In genomic region chr15:69755571-69756310, GRCh38 we compare ENCODE assay signal across 9 cellular contexts.
DNase-seq lines count a peak whose midpoint lies in the region; ATAC-seq and TF ChIP-seq lines count a peak whose summit lies in the region.
"Had no signal": no experiment of that assay in that cellular context is flagged by ENCODE, and none has a peak within 500 bp of the region (broad histone marks: within the 10 kb centered on the region; RNA-seq: fewer than 3 reads in every experiment).

No MANE protein-coding gene starts in this region.

- POLR2A ChIA-PET in PC-9 (lab: Charles Lee; ENCODE audit: unreplicated experiment): no interaction called here

- no peaks in the 10 kb centered on the region for H3K36me3 ChIP-seq in PC-9 (ENCODE audit: low read depth)

- H3K27me3 ChIP-seq in PC-9 (ENCODE audit: insufficient read depth, low read depth): no peaks in the 10 kb centered on the region

- CTCF ChIA-PET in PC-9 (lab: Charles Lee): no interaction called here

- peak overlapping the region; percentile 58 for H3K4me3 Mint-ChIP-seq in T-helper 1 cell treated with Interleukin-12 subunit alpha and Interleukin-12 subunit beta and Interleukin-4 antibody, amounts not matched to agents 30 μg/mL and 1 μg/mL, for 36 hours
- H3K4me3 Mint-ChIP-seq in activated naive CD8-positive, alpha-beta T cell treated with anti-CD3 and anti-CD28 coated beads, Interleukin-2, amount 50 U/mL, for 24 hours: peak overlapping the region; percentile 59

- TF ChIP-seq CTCF in PC-9 (conservative IDR thresholded peaks at IDR 0.05): no peak

- H3K9me2 ChIP-seq in PC-9 (ENCODE audit: insufficient read depth): no peaks in the 10 kb centered on the region

- H3K4me3 ChIP-seq in PC-9: no peak overlapping the region

- H3K4me1 Mint-ChIP-seq in T-helper 1 cell treated with Interleukin-12 subunit alpha and Interleukin-12 subunit beta and Interleukin-4 antibody, amounts not matched to agents 30 μg/mL and 1 μg/mL, for 36 hours (ENCODE audit: low read depth): peaks cover 62% of the 10 kb centered on the region
- H3K4me1 Mint-ChIP-seq in activated naive CD8-positive, alpha-beta T cell treated with anti-CD3 and anti-CD28 coated beads, Interleukin-2, amount 50 U/mL, for 24 hours: peaks cover 85% of the 10 kb centered on the region

- H3K9me3 ChIP-seq in PC-9 (ENCODE audit: insufficient read depth, low read depth): no peaks in the 10 kb centered on the region; the same call in 1 of the 2 replicates

- H2AFZ ChIP-seq in PC-9: no peak overlapping the region
- H2AFZ ChIP-seq: parathyroid adenoma had no signal

- intact Hi-C loops in PC-9 (cut with micrococcal nuclease; ENCODE audit: unreplicated experiment): loop anchor here (5.0 kb wide), 1 partner anchor 242 kb away; no protein-coding TSS in a partner anchor

- H3K4me2 ChIP-seq in PC-9: no peak overlapping the region

- ATAC-seq in GM19324 (IDR thresholded peaks at IDR 0.05; ENCODE audit: low FRiP score, unreplicated experiment) (peak; percentile 70), HG03095 (IDR thresholded peaks at IDR 0.05; ENCODE audit: unreplicated experiment) (peak; percentile 86)
- ATAC-seq in activated naive CD8-positive, alpha-beta T cell treated with anti-CD3 and anti-CD28 coated beads, Interleukin-2, amount 50 U/mL, for 24 hours: peak; percentile 74

- peak overlapping the region; percentile 75 for H3K27ac Mint-ChIP-seq in T-helper 1 cell treated with Interleukin-12 subunit alpha and Interleukin-12 subunit beta and Interleukin-4 antibody, amounts not matched to agents 30 μg/mL and 1 μg/mL, for 36 hours
- H3K27ac Mint-ChIP-seq in activated naive CD8-positive, alpha-beta T cell treated with anti-CD3 and anti-CD28 coated beads, Interleukin-2, amount 50 U/mL, for 24 hours: peak overlapping the region; percentile 89

- no peak overlapping the region for H3K27ac ChIP-seq in PC-9
- H3K27ac ChIP-seq: parathyroid adenoma had no signal

- DNase-seq in activated naive CD8-positive, alpha-beta T cell treated with anti-CD3 and anti-CD28 coated beads, Interleukin-2, amount 50 U/mL, for 24 hours: peak; percentile 82
- peak; percentile 58 to 80 for DNase-seq in stimulated activated CD4-positive, alpha-beta T cell treated with anti-CD3 and anti-CD28 coated beads, Interleukin-4, amount 100 ng/mL, for 48 hours (ENCODE audit: low read depth in 2 of 2)
- DNase-seq in middle frontal gyrus (ENCODE audit: extremely low spot score, low spot score) (no peak), PC-9 (no peak), DMS53 treated with DMSO at 0.1 percent for 48 hours (lab: John Stamatoyannopoulos, UW; ENCODE audit: unreplicated experiment) (no peak)

- peaks cover 22% of the 10 kb centered on the region for H3K27me3 Mint-ChIP-seq in T-helper 1 cell treated with Interleukin-12 subunit alpha and Interleukin-12 subunit beta and Interleukin-4 antibody, amounts not matched to agents 30 μg/mL and 1 μg/mL, for 36 hours (ENCODE audit: low read depth)
- peaks cover 13% of the 10 kb centered on the region for H3K27me3 Mint-ChIP-seq in activated naive CD8-positive, alpha-beta T cell treated with anti-CD3 and anti-CD28 coated beads, Interleukin-2, amount 50 U/mL, for 24 hours

- no TSS peak for BruUV-seq in PC-9 (replicated peaks; lab: Mats Ljungman, UMichigan)

- peaks cover 18% of the 10 kb centered on the region; the same call in 1 of the 2 replicates for H3F3A ChIP-seq in PC-9 (ENCODE audit: insufficient read depth, low read depth)

- H3K79me2 ChIP-seq in PC-9 (ENCODE audit: low read depth): no peaks in the 10 kb centered on the region
- H3K79me2 ChIP-seq: parathyroid adenoma had no signal

- no peaks in the 10 kb centered on the region for H4K20me1 ChIP-seq in PC-9 (ENCODE audit: insufficient read depth)

- peaks cover 47% of the 10 kb centered on the region for H3K36me3 Mint-ChIP-seq in T-helper 1 cell treated with Interleukin-12 subunit alpha and Interleukin-12 subunit beta and Interleukin-4 antibody, amounts not matched to agents 30 μg/mL and 1 μg/mL, for 36 hours (ENCODE audit: low read depth)
- peaks cover 32% of the 10 kb centered on the region for H3K36me3 Mint-ChIP-seq in activated naive CD8-positive, alpha-beta T cell treated with anti-CD3 and anti-CD28 coated beads, Interleukin-2, amount 50 U/mL, for 24 hours (ENCODE audit: low read depth)

- H3K4me1 ChIP-seq in PC-9 (replicated peaks; ENCODE audit: insufficient read depth): peaks cover 39% of the 10 kb centered on the region
- H3K4me1 ChIP-seq: parathyroid adenoma had no signal

- H3K9me3 Mint-ChIP-seq in T-helper 1 cell treated with Interleukin-12 subunit alpha and Interleukin-12 subunit beta and Interleukin-4 antibody, amounts not matched to agents 30 μg/mL and 1 μg/mL, for 36 hours: peaks cover 58% of the 10 kb centered on the region
- peaks cover 22% of the 10 kb centered on the region for H3K9me3 Mint-ChIP-seq in activated naive CD8-positive, alpha-beta T cell treated with anti-CD3 and anti-CD28 coated beads, Interleukin-2, amount 50 U/mL, for 24 hours

Comparison
In these comparisons a context has a peak if more than half of its experiments do, and no peak if none do; other contexts are left out.
1. DNase-seq: peak in activated naive CD8-positive, alpha-beta T cell treated with anti-CD3 and anti-CD28 coated beads, Interleukin-2, amount 50 U/mL, for 24 hours (single experiment) and stimulated activated CD4-positive, alpha-beta T cell treated with anti-CD3 and anti-CD28 coated beads, Interleukin-4, amount 100 ng/mL, for 48 hours (2 of 2); none in middle frontal gyrus (single experiment), PC-9 (0 of 2) and DMS53 treated with DMSO at 0.1 percent for 48 hours (single experiment).
2. Peak in every context shown above with its lines, with median percentiles within 50 percentile points of each other: ATAC-seq.